ENCODE assay signal across 1 cellular context in genomic region chr17:78117027-78117981, GRCh38.
TF ChIP-seq lines count a peak whose summit lies in the region.

No MANE protein-coding gene starts in this region.

TF ChIP-seq in IMR-90, 13 proteins besides CTCF, POLR2A, EP300 and RAD21:
- TF ChIP-seq ELK1 (IDR thresholded peaks at IDR 0.05; ENCODE audit: borderline replicate concordance, low read depth, low read length) = no peak
- no peak for TF ChIP-seq CHD1 (IDR thresholded peaks at IDR 0.05; ENCODE audit: low read depth, low read length)
- no peak for TF ChIP-seq MAZ (IDR thresholded peaks at IDR 0.05; ENCODE audit: borderline replicate concordance, low read depth, low read length)
- no peak for TF ChIP-seq SMC3 (IDR thresholded peaks at IDR 0.05; ENCODE audit: low read depth, low read length)
- TF ChIP-seq RCOR1 (IDR thresholded peaks at IDR 0.05; ENCODE audit: insufficient replicate concordance, low read length) = no peak
- no peak for TF ChIP-seq USF2 (IDR thresholded peaks at IDR 0.05; ENCODE audit: low read depth, low read length)
- TF ChIP-seq FOS (IDR thresholded peaks at IDR 0.05; ENCODE audit: low read depth, low read length) = no peak
- no peak for TF ChIP-seq MXI1 (IDR thresholded peaks at IDR 0.05; ENCODE audit: borderline replicate concordance, low read depth, low read length)
- no peak for TF ChIP-seq RFX5 (IDR thresholded peaks at IDR 0.05; ENCODE audit: low read depth, low read length)
- TF ChIP-seq NFE2L2 (IDR thresholded peaks at IDR 0.05; ENCODE audit: low read depth, low read length) = no peak
- no peak for TF ChIP-seq BHLHE40 (IDR thresholded peaks at IDR 0.05; ENCODE audit: low read depth, low read length)
- TF ChIP-seq MAFK (IDR thresholded peaks at IDR 0.05; ENCODE audit: low read depth, low read length) = no peak
- no peak for TF ChIP-seq CEBPB (IDR thresholded peaks at IDR 0.05; ENCODE audit: low read depth, low read length)
